Comparison of ENCODE assay signal across 20 cellular contexts in genomic region chr4:112775801-112776200, GRCh38.
A peak's percentile ranks its signal among the peaks of the same experiment; 100 is the strongest.
DNase-seq lines count a peak whose midpoint lies in the region; ATAC-seq and TF ChIP-seq lines count a peak whose summit lies in the region.
"Had no signal": no experiment of that assay in that cellular context is flagged by ENCODE, and none has a peak within 500 bp of the region (broad histone marks: within the 10 kb centered on the region; RNA-seq: fewer than 3 reads in every experiment).

No MANE protein-coding gene starts in this region.

- WGBS in neuronal stem cell (ENCODE audit: extremely low coverage in 2 of 2, insufficient read length in 2 of 2, insufficient replicate concordance in 1 of 2), 2 donors: no CpG with 5 or more reads among the region's 7 CpGs
- WGBS in esophagus muscularis mucosa: 78% methylated on average over 7 of the region's 7 CpGs

- H3K4me3 ChIP-seq in breast epithelium (no peak overlapping the region), neuronal stem cell (ENCODE audit: low read length in 2 of 2) (no peak overlapping the region), esophagus muscularis mucosa (no peak overlapping the region)

- TF ChIP-seq CTCF in MCF 10A (IDR thresholded peaks at IDR 0.05; ENCODE audit: unreplicated experiment) (no peak), breast epithelium (IDR thresholded peaks at IDR 0.05) (no peak), endothelial cell (IDR thresholded peaks at IDR 0.05; ENCODE audit: unreplicated experiment) (no peak), esophagus muscularis mucosa (IDR thresholded peaks at IDR 0.05) (no peak)

- H3K79me1 ChIP-seq in neuronal stem cell (ENCODE audit: low read depth, low read length): no peaks in the 10 kb centered on the region

- H3K4ac ChIP-seq in neuronal stem cell (ENCODE audit: low read length): no peak overlapping the region

- no peak overlapping the region for H3K23ac ChIP-seq in neuronal stem cell (ENCODE audit: low read depth, low read length, poor library complexity)

- no peaks in the 10 kb centered on the region for H3K4me1 ChIP-seq in breast epithelium
- H3K4me1 ChIP-seq in neuronal stem cell (ENCODE audit: control insufficient read depth in 2 of 2, insufficient read depth in 1 of 2, low read depth in 1 of 2, low read length in 2 of 2): no peaks in the 10 kb centered on the region
- H3K4me1 ChIP-seq in esophagus muscularis mucosa: no peaks in the 10 kb centered on the region

- DNase-seq in MCF 10A (ENCODE audit: unreplicated experiment) (peak; percentile 11), breast epithelium (ENCODE audit: low spot score in 2 of 2) (no peak), SKM-1 (lab: John Stamatoyannopoulos, UW; ENCODE audit: unreplicated experiment) (peak; percentile 46), endothelial cell (ENCODE audit: low spot score) (no peak), neuronal stem cell (ENCODE audit: low spot score) (no peak), esophagus muscularis mucosa (ENCODE audit: extremely low spot score) (no peak)
- DNase-seq: Calu3; CD4-positive, alpha-beta memory T cell; DMS53; IMR-90; NCI-H1092; NCI-H146; NCI-H2081 treated with DMSO at 0.1 percent for 48 hours; NCI-H510A treated with DMSO at 0.1 percent for 48 hours; NCI-H82; Right ventricle myocardium superior had no signal

- no peak overlapping the region for H3K18ac ChIP-seq in neuronal stem cell (ENCODE audit: low read length)

- no peak overlapping the region for H2AK5ac ChIP-seq in neuronal stem cell (ENCODE audit: low read depth, low read length)

- H3K27ac ChIP-seq in breast epithelium (no peak overlapping the region), neuronal stem cell (replicated peaks; ENCODE audit: low read length) (no peak overlapping the region), esophagus muscularis mucosa (replicated peaks in 1 of 4) (no peak overlapping the region)

- intact Hi-C loops in MCF 10A (cut with micrococcal nuclease) (no loop called here), breast epithelium (cut with DNase I; ENCODE audit: low total_unique reads) (no loop called here), esophagus muscularis mucosa (cut with DNase I) (no loop called here)

- no peak overlapping the region for H4K91ac ChIP-seq in neuronal stem cell (ENCODE audit: low read depth, low read length, poor library complexity)

- CTCF ChIA-PET in MCF 10A (lab: Yijun Ruan, JAX): interaction anchor here (0.6 to 5.2 kb wide), 7 partner anchors 11 to 449 kb away, joined by 3 to 91 read pairs (median 3); no protein-coding TSS in a partner anchor

- POLR2A ChIA-PET in MCF 10A (lab: Yijun Ruan, JAX): interaction anchor here (0.6 to 1.2 kb wide), 2 partner anchors 24 to 102 kb away, joined by 3 to 6 read pairs; no protein-coding TSS in a partner anchor

- no peaks in the 10 kb centered on the region for H3K36me3 ChIP-seq in breast epithelium
- no peaks in the 10 kb centered on the region for H3K36me3 ChIP-seq in neuronal stem cell (replicated peaks in 1 of 2; ENCODE audit: control insufficient read depth in 2 of 2, insufficient read depth in 2 of 2, low read length in 2 of 2)
- H3K36me3 ChIP-seq in esophagus muscularis mucosa: no peaks in the 10 kb centered on the region

- no peak overlapping the region for H2BK120ac ChIP-seq in neuronal stem cell (ENCODE audit: low read depth, low read length)

- H3K36me3 Mint-ChIP-seq in MCF 10A (ENCODE audit: insufficient read depth, unreplicated experiment): no peaks in the 10 kb centered on the region
- H3K36me3 Mint-ChIP-seq in endothelial cell (ENCODE audit: low read depth, unreplicated experiment): peaks cover 13% of the 10 kb centered on the region
- no peaks in the 10 kb centered on the region for H3K36me3 Mint-ChIP-seq in activated T-helper 17 cell treated with anti-CD3 and anti-CD28 coated beads, Interleukin-2, amount 50 U/mL, for 72 hours (ENCODE audit: low read depth)
- H3K36me3 Mint-ChIP-seq: CD4-positive, alpha-beta memory T cell had no signal

- H3K4me3 Mint-ChIP-seq in MCF 10A (ENCODE audit: unreplicated experiment) (no peak overlapping the region), endothelial cell (ENCODE audit: unreplicated experiment) (peak overlapping the region; percentile 73)
- no peak overlapping the region for H3K4me3 Mint-ChIP-seq in activated T-helper 17 cell treated with anti-CD3 and anti-CD28 coated beads, Interleukin-2, amount 50 U/mL, for 72 hours
- H3K4me3 Mint-ChIP-seq: CD4-positive, alpha-beta memory T cell had no signal

- H3K9me3 Mint-ChIP-seq in MCF 10A (ENCODE audit: unreplicated experiment) (no peaks in the 10 kb centered on the region), endothelial cell (ENCODE audit: unreplicated experiment) (peaks cover 6% of the 10 kb centered on the region)
- H3K9me3 Mint-ChIP-seq in activated T-helper 17 cell treated with anti-CD3 and anti-CD28 coated beads, Interleukin-2, amount 50 U/mL, for 72 hours: no peaks in the 10 kb centered on the region
- H3K9me3 Mint-ChIP-seq: CD4-positive, alpha-beta memory T cell had no signal

- no peak for ATAC-seq in activated T-helper 17 cell treated with anti-CD3 and anti-CD28 coated beads, Interleukin-2, amount 50 U/mL, for 72 hours (replicated peaks)
- no peak for ATAC-seq in GM21737 (IDR thresholded peaks at IDR 0.05; ENCODE audit: unreplicated experiment)
- ATAC-seq: Panc1, SK-N-SH treated with all-trans-retinoic acid at 6 μM for 48 hours had no signal

- H3K27me3 Mint-ChIP-seq in MCF 10A (ENCODE audit: insufficient read depth, unreplicated experiment) (no peaks in the 10 kb centered on the region), endothelial cell (ENCODE audit: unreplicated experiment) (peaks cover 2% of the 10 kb centered on the region)
- H3K27me3 Mint-ChIP-seq in activated T-helper 17 cell treated with anti-CD3 and anti-CD28 coated beads, Interleukin-2, amount 50 U/mL, for 72 hours: peaks cover 6% of the 10 kb centered on the region

- H3K27ac Mint-ChIP-seq in MCF 10A (ENCODE audit: low read depth, unreplicated experiment): no peak overlapping the region
- H3K27ac Mint-ChIP-seq in endothelial cell (ENCODE audit: unreplicated experiment): peak overlapping the region; percentile 83
- no peak overlapping the region for H3K27ac Mint-ChIP-seq in activated T-helper 17 cell treated with anti-CD3 and anti-CD28 coated beads, Interleukin-2, amount 50 U/mL, for 72 hours
- H3K27ac Mint-ChIP-seq: CD4-positive, alpha-beta memory T cell had no signal

- TF ChIP-seq POLR2A in breast epithelium (IDR thresholded peaks at IDR 0.05) (no peak), esophagus muscularis mucosa (IDR thresholded peaks at IDR 0.05; ENCODE audit: low read depth) (no peak)

- H3K4me1 Mint-ChIP-seq in MCF 10A (ENCODE audit: insufficient read depth, unreplicated experiment) (peaks cover 5% of the 10 kb centered on the region), endothelial cell (ENCODE audit: unreplicated experiment) (peaks cover 7% of the 10 kb centered on the region)
- no peaks in the 10 kb centered on the region for H3K4me1 Mint-ChIP-seq in activated T-helper 17 cell treated with anti-CD3 and anti-CD28 coated beads, Interleukin-2, amount 50 U/mL, for 72 hours
- H3K4me1 Mint-ChIP-seq: CD4-positive, alpha-beta memory T cell had no signal

- H3K4me2 ChIP-seq in neuronal stem cell (ENCODE audit: insufficient read depth, low read length, poor library complexity, severe bottlenecking): no peak overlapping the region

- no TSS peak for BruUV-seq in MCF 10A (replicated peaks; lab: Mats Ljungman, UMichigan)

- H3K9ac ChIP-seq in neuronal stem cell (ENCODE audit: low read depth, low read length, poor library complexity): no peak overlapping the region

- H2BK15ac ChIP-seq in neuronal stem cell (ENCODE audit: low read length): no peak overlapping the region

- no peak overlapping the region for H2BK12ac ChIP-seq in neuronal stem cell (ENCODE audit: low read length)

- no peaks in the 10 kb centered on the region for H3K9me3 ChIP-seq in breast epithelium
- H3K9me3 ChIP-seq in neuronal stem cell (replicated peaks in 1 of 2; ENCODE audit: control insufficient read depth in 2 of 2, insufficient read depth in 1 of 2, low read depth in 1 of 2, low read length in 2 of 2): no peaks in the 10 kb centered on the region
- H3K9me3 ChIP-seq in esophagus muscularis mucosa: no peaks in the 10 kb centered on the region

- H3K27me3 ChIP-seq in breast epithelium: no peaks in the 10 kb centered on the region
- no peaks in the 10 kb centered on the region for H3K27me3 ChIP-seq in neuronal stem cell (ENCODE audit: control insufficient read depth in 3 of 3, insufficient read depth in 3 of 3, low read depth in 1 of 3, low read length in 3 of 3)
- no peaks in the 10 kb centered on the region for H3K27me3 ChIP-seq in esophagus muscularis mucosa

- no peak overlapping the region for H2BK5ac ChIP-seq in neuronal stem cell (ENCODE audit: low read length)

- peak overlapping the region; percentile 50 for H2AFZ ChIP-seq in neuronal stem cell (ENCODE audit: low read length)

- H3K14ac ChIP-seq in neuronal stem cell (ENCODE audit: low read length): no peak overlapping the region

- no peak for TF ChIP-seq EP300 in esophagus muscularis mucosa (IDR thresholded peaks at IDR 0.05)

- no peak overlapping the region for H4K8ac ChIP-seq in neuronal stem cell (ENCODE audit: low read depth, low read length)

Comparison
In these comparisons a context has a peak if more than half of its experiments do, and no peak if none do; other contexts are left out.
1. DNase-seq: peak in MCF 10A (single experiment) and SKM-1 (single experiment); none in breast epithelium (0 of 2), endothelial cell (single experiment), neuronal stem cell (single experiment) and esophagus muscularis mucosa (single experiment).